Comparison of ENCODE assay signal across 8 cellular contexts in the genomic region with DNA sequence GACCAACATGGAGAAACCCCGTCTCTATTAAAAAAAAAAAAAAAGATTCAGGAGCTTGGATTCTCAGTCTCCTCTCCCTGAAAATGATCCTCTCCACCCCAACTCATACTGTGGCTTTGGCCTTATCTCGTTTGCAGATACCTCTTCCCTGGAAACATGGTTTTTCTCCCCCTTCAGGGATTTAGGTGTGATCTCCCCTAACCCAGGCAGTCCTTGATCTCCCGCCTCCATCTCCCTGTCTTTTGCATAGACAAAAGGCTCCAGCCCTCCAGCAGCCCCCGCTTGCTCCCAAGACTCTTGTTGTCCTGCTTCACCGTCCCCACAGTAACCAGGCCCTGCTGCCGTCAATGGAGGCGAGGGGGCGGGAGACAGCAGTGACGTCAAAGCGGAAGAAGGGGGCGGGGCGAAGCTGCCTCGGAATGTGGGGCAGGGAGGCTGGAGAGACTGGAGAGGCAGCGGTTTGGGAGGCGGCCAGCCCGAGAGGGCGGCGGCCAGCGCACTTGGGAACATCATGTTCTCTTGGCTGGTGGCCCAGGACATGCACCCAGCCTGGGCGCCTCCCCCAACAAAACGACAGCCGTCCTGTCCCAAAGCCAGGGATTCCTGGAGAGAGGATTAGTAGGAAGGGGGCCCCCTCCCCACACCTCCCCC. TPM values are rescaled to one million over a fixed set of nuclear protein-coding genes. Genes with fewer than 3 reads are reported as not detected.
A peak's percentile ranks its signal among the peaks of the same experiment; 100 is the strongest.
DNase-seq lines count a peak whose midpoint lies in the region; ATAC-seq and TF ChIP-seq lines count a peak whose summit lies in the region.

No MANE protein-coding gene starts in this region.

- H3K36me3 Mint-ChIP-seq in CD8-positive, alpha-beta T cell = peaks cover 53% of the 10 kb centered on the region
- peaks cover 5% of the 10 kb centered on the region for H3K36me3 Mint-ChIP-seq in activated naive CD8-positive, alpha-beta T cell treated with anti-CD3 and anti-CD28 coated beads, Interleukin-2, amount 10 ng/mL, durations not matched to agents 7 days and 5 days

- no peaks in the 10 kb centered on the region for H3K9me3 ChIP-seq in CD8-positive, alpha-beta T cell (ENCODE audit: low read length)
- H3K9me3 ChIP-seq in subcutaneous abdominal adipose tissue (ENCODE audit: control insufficient read depth in 5 of 5, low read length in 5 of 5) = peaks cover 0 to 2% (median 0%) of the 10 kb centered on the region in 5 donors

- intact Hi-C loops in CD8-positive, alpha-beta T cell (cut with DNase I, micrococcal nuclease) = no loop called here

- H3K27me3 ChIP-seq in CD8-positive, alpha-beta T cell (ENCODE audit: insufficient read depth, low read length) = no peaks in the 10 kb centered on the region
- peaks cover 0 to 5% (median 0%) of the 10 kb centered on the region in 5 donors for H3K27me3 ChIP-seq in subcutaneous abdominal adipose tissue (ENCODE audit: control insufficient read depth in 5 of 5, insufficient read depth in 4 of 5, low read length in 5 of 5)

- H3K9me3 Mint-ChIP-seq in CD8-positive, alpha-beta T cell = no peaks in the 10 kb centered on the region
- H3K9me3 Mint-ChIP-seq in activated naive CD8-positive, alpha-beta T cell treated with anti-CD3 and anti-CD28 coated beads, Interleukin-2, amount 10 ng/mL, durations not matched to agents 7 days and 5 days = no peaks in the 10 kb centered on the region

- no peak overlapping the region for H3K27ac Mint-ChIP-seq in CD8-positive, alpha-beta T cell
- no peak overlapping the region for H3K27ac Mint-ChIP-seq in activated naive CD8-positive, alpha-beta T cell treated with anti-CD3 and anti-CD28 coated beads, Interleukin-2, amount 10 ng/mL, durations not matched to agents 7 days and 5 days

- CTCF ChIA-PET in CD8-positive, alpha-beta T cell (lab: Charles Lee) = interaction anchor here (1.2 to 12.2 kb wide), 4 partner anchors 15 to 147 kb away, joined by 4 to 183 read pairs (median 51); partner anchors contain the start of gene TMEM107

- TF ChIP-seq CTCF in CD8-positive, alpha-beta T cell (IDR thresholded peaks at IDR 0.05) = no peak

- peaks cover 56% of the 10 kb centered on the region for H3K4me1 Mint-ChIP-seq in CD8-positive, alpha-beta T cell (ENCODE audit: low read depth)
- H3K4me1 Mint-ChIP-seq in activated naive CD8-positive, alpha-beta T cell treated with anti-CD3 and anti-CD28 coated beads, Interleukin-2, amount 10 ng/mL, durations not matched to agents 7 days and 5 days = peaks cover 44% of the 10 kb centered on the region

- no peaks in the 10 kb centered on the region for H3K27me3 Mint-ChIP-seq in CD8-positive, alpha-beta T cell (ENCODE audit: low read depth)
- H3K27me3 Mint-ChIP-seq in activated naive CD8-positive, alpha-beta T cell treated with anti-CD3 and anti-CD28 coated beads, Interleukin-2, amount 10 ng/mL, durations not matched to agents 7 days and 5 days = no peaks in the 10 kb centered on the region

- peak overlapping the region; percentile 100 for H3K27ac ChIP-seq in CD8-positive, alpha-beta T cell (ENCODE audit: low read depth, low read length)
- H3K27ac ChIP-seq in subcutaneous abdominal adipose tissue (ENCODE audit: low read depth, low read length) = peak overlapping the region; percentile 97

- peak overlapping the region; percentile 90 for H3K4me3 ChIP-seq in CD8-positive, alpha-beta T cell (ENCODE audit: low read depth, low read length)
- peak overlapping the region; percentile 97 to 100 (median 100) for H3K4me3 ChIP-seq in subcutaneous abdominal adipose tissue (ENCODE audit: low read depth in 1 of 5, low read length in 5 of 5)

- no peak overlapping the region for H3K4me3 Mint-ChIP-seq in CD8-positive, alpha-beta T cell
- H3K4me3 Mint-ChIP-seq in activated naive CD8-positive, alpha-beta T cell treated with anti-CD3 and anti-CD28 coated beads, Interleukin-2, amount 10 ng/mL, durations not matched to agents 7 days and 5 days = no peak overlapping the region

- POLR2A ChIA-PET in CD8-positive, alpha-beta T cell (lab: Charles Lee) = interaction anchor here (0.7 to 7.5 kb wide), 6 partner anchors 10 to 718 kb away, joined by 3 to 68 read pairs (median 20); no protein-coding TSS in a partner anchor
- POLR2A ChIA-PET in activated naive CD8-positive, alpha-beta T cell treated with anti-CD3 and anti-CD28 coated beads, Interleukin-2, amount 10 ng/mL, durations not matched to agents 7 days and 5 days (lab: Charles Lee) = interaction anchor here (0.6 to 14.8 kb wide), 8 partner anchors 9 to 94 kb away, joined by 4 to 384 read pairs (median 6); partner anchors contain the start of genes CTC1 and TMEM107

- peak overlapping the region; percentile 57 to 99 (median 95) for H3K9ac ChIP-seq in subcutaneous abdominal adipose tissue (ENCODE audit: low read length in 5 of 5)

- peak; percentile 6 for ATAC-seq in CD8-positive, alpha-beta T cell
- ATAC-seq in SK-N-SH treated with all-trans-retinoic acid at 6 μM for 48 hours (peak; percentile 22), GM19351 (IDR thresholded peaks at IDR 0.05; ENCODE audit: unreplicated experiment) (no peak)
- peak; percentile 0 for ATAC-seq in activated naive CD8-positive, alpha-beta T cell treated with anti-CD3 and anti-CD28 coated beads, Interleukin-2, amount 10 ng/mL, durations not matched to agents 7 days and 5 days (ENCODE audit: low read depth)

- H3K4me1 ChIP-seq in CD8-positive, alpha-beta T cell (ENCODE audit: insufficient read depth, low read length) = peaks cover 70% of the 10 kb centered on the region
- peaks cover 27 to 80% (median 58%) of the 10 kb centered on the region in 5 donors for H3K4me1 ChIP-seq in subcutaneous abdominal adipose tissue (ENCODE audit: control insufficient read depth in 5 of 5, insufficient read depth in 5 of 5, low read length in 5 of 5)

- peak; percentile 79 to 95 (median 90) for DNase-seq in CD8-positive, alpha-beta T cell
- DNase-seq in HuH-7 (ENCODE audit: low spot score) (peak; percentile 61), globus pallidus (ENCODE audit: low spot score) (peak; percentile 95), non-pigmented ciliary epithelial cell (ENCODE audit: low read depth) (peak; percentile 97)
- DNase-seq in activated naive CD8-positive, alpha-beta T cell treated with anti-CD3 and anti-CD28 coated beads, Interleukin-2, amount 10 ng/mL, durations not matched to agents 7 days and 5 days = peak; percentile 89

- peaks cover 13% of the 10 kb centered on the region for H3K36me3 ChIP-seq in CD8-positive, alpha-beta T cell (ENCODE audit: insufficient read depth, low read length)
- H3K36me3 ChIP-seq in subcutaneous abdominal adipose tissue (ENCODE audit: control insufficient read depth in 5 of 5, insufficient read depth in 5 of 5, low read length in 5 of 5) = peaks cover 0 to 26% (median 19%) of the 10 kb centered on the region in 5 donors

TF ChIP-seq in SK-N-SH treated with all-trans-retinoic acid at 6 μM for 48 hours, 23 proteins besides CTCF, POLR2A, EP300 and RAD21 (continues in another document):
- TF ChIP-seq CSRNP3 (CRISPR knock-in tag; IDR thresholded peaks at IDR 0.05) (0 out of 2 replicates have a peak, but pooled peaks have one; percentile 11), TSHZ2 (CRISPR knock-in tag; IDR thresholded peaks at IDR 0.05) (no peak)

RNA-seq across cellular contexts. Expression of gene PER1, which starts 1.9 kb away (rescaled TPM):
- total RNA-seq in CD8-positive, alpha-beta T cell = 1,000 to 10,000 TPM; 1,922 to 1,926 TPM
- 10 to 100 TPM; 52.7 to 53.6 TPM for total RNA-seq in activated naive CD8-positive, alpha-beta T cell treated with anti-CD3 and anti-CD28 coated beads, Interleukin-2, amount 10 ng/mL, durations not matched to agents 7 days and 5 days

RNA-seq across cellular contexts. Expression of gene VAMP2, which starts 8.7 kb away (rescaled TPM):
- 100 to 1,000 TPM; 302 to 303 TPM for total RNA-seq in CD8-positive, alpha-beta T cell
- total RNA-seq in activated naive CD8-positive, alpha-beta T cell treated with anti-CD3 and anti-CD28 coated beads, Interleukin-2, amount 10 ng/mL, durations not matched to agents 7 days and 5 days = 100 to 1,000 TPM; 116 to 118 TPM

RNA-seq across cellular contexts. Expression of gene TMEM107, which starts 22.1 kb away (rescaled TPM):
- 10 to 100 TPM; 19.1 to 22.7 TPM for total RNA-seq in CD8-positive, alpha-beta T cell
- total RNA-seq in activated naive CD8-positive, alpha-beta T cell treated with anti-CD3 and anti-CD28 coated beads, Interleukin-2, amount 10 ng/mL, durations not matched to agents 7 days and 5 days = 10 to 100 TPM; 39.5 to 46.4 TPM

RNA-seq across cellular contexts. Expression of gene HES7, which starts 30.2 kb away (rescaled TPM):
- under 1 TPM; 0.30 to 0.92 TPM for total RNA-seq in CD8-positive, alpha-beta T cell
- under 1 TPM; 0.23 to 0.75 TPM for total RNA-seq in activated naive CD8-positive, alpha-beta T cell treated with anti-CD3 and anti-CD28 coated beads, Interleukin-2, amount 10 ng/mL, durations not matched to agents 7 days and 5 days

RNA-seq across cellular contexts. Expression of gene ALOXE3, which starts 35.8 kb away (rescaled TPM):
- total RNA-seq in CD8-positive, alpha-beta T cell = under 1 TPM; 0.11 to 0.33 TPM
- not detected for total RNA-seq in activated naive CD8-positive, alpha-beta T cell treated with anti-CD3 and anti-CD28 coated beads, Interleukin-2, amount 10 ng/mL, durations not matched to agents 7 days and 5 days

Comparison
In these comparisons a context has a peak if more than half of its experiments do, and no peak if none do; other contexts are left out.
1. RNA of gene PER1, which starts 1.9 kb away (total RNA-seq): 1,922 to 1,926 TPM in CD8-positive, alpha-beta T cell; 52.7 to 53.6 TPM in activated naive CD8-positive, alpha-beta T cell treated with anti-CD3 and anti-CD28 coated beads, Interleukin-2, amount 10 ng/mL, durations not matched to agents 7 days and 5 days; every median in the first group is over 10 times any median in the second.
2. Peak in every context shown above with its lines, with median percentiles within 50 percentile points of each other: DNase-seq.